ENCODE assay signal across 18 cellular contexts in the genomic region with DNA sequence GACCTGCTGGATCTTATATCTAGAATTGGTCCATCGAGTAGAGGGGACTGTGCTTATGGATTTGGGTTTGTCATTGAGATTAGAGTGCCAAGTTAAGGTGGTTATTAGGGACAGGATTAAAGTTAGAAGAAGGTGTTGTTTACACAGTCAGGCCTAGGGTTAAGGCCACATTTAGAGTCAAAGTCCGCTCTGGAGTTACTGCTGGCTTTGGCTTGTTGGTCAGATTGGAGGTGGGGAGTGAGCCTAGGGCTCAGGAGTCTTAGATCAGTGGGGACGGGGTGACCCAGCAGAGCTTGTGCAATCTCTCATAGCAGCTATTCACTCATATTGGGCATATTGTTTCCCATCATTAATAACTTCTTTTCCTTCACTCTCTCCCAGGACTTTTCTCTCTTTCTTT. TPM values are rescaled to one million over a fixed set of nuclear protein-coding genes. Genes with fewer than 3 reads are reported as not detected.
DNase-seq lines count a peak whose midpoint lies in the region; ATAC-seq, FAIRE-seq and TF ChIP-seq lines count a peak whose summit lies in the region.
"Had no signal": no experiment of that assay in that cellular context is flagged by ENCODE, and none has a peak within 500 bp of the region (broad histone marks: within the 10 kb centered on the region; RNA-seq: fewer than 3 reads in every experiment).

No MANE protein-coding gene starts in this region.

- H2AFZ ChIP-seq in GM23338 (0 out of 2 replicates have a peak overlapping the region, but pooled peaks have one; percentile 47), HepG2 (ENCODE audit: low read length) (no peak overlapping the region), neural progenitor cell (replicated peaks) (peak overlapping the region; percentile 60)

- WGBS in endodermal cell (ENCODE audit: insufficient coverage in 1 of 2, insufficient read length in 1 of 2), 2 experiments = 55 to 86% methylated on average over 2 to 3 of the region's 3 CpGs
- WGBS in HepG2 (ENCODE audit: low lambda C conversion rate) = 0% methylated on average over 3 of the region's 3 CpGs

- TF ChIP-seq RAD21 in HepG2 (CRISPR knock-in tag; IDR thresholded peaks at IDR 0.05) = no peak

- H3K27me3 Mint-ChIP-seq in GM23338 (ENCODE audit: insufficient read depth, low read depth, poor library complexity) (peaks cover 3% of the 10 kb centered on the region), endodermal cell (ENCODE audit: insufficient read depth) (peaks cover 24% of the 10 kb centered on the region), neural progenitor cell (ENCODE audit: insufficient read depth, low read depth) (peaks cover 8% of the 10 kb centered on the region)

- ATAC-seq in GM23338 (no peak), HepG2 (peak; percentile 76), HG02763 (IDR thresholded peaks at IDR 0.05; ENCODE audit: unreplicated experiment) (no peak), HG03097 (IDR thresholded peaks at IDR 0.05; ENCODE audit: low FRiP score, unreplicated experiment) (no peak)

- intact Hi-C loops in HepG2 (cut with micrococcal nuclease; ENCODE audit: unreplicated experiment) (no loop called here), breast epithelium (cut with DNase I; ENCODE audit: low total_unique reads) (no loop called here)

- in situ Hi-C loops in HepG2 (cut with HindIII; ENCODE audit: extremely low pct_ligation_motif_present, low pct_unique_long_range_greater_than_20kb) = no loop called here

- H4K20me1 ChIP-seq in GM23338 (replicated peaks; ENCODE audit: insufficient read depth) (no peaks in the 10 kb centered on the region), HepG2 (ENCODE audit: insufficient read depth, low read length) (no peaks in the 10 kb centered on the region), neural progenitor cell (ENCODE audit: low read depth) (no peaks in the 10 kb centered on the region)

- H3K27me3 ChIP-seq in GM23338 (ENCODE audit: insufficient read depth) (no peaks in the 10 kb centered on the region), endodermal cell (ENCODE audit: control insufficient read depth, insufficient read depth, low read length, poor library complexity, severe bottlenecking) (peaks cover 11% of the 10 kb centered on the region), HepG2 (ENCODE audit: control insufficient read depth in 1 of 2, insufficient read depth in 2 of 2, low read length in 2 of 2) (peaks cover 0 to 21% of the 10 kb centered on the region in 2 experiments; a peak in 3 of 5 replicates), neural progenitor cell (no peaks in the 10 kb centered on the region), breast epithelium (no peaks in the 10 kb centered on the region)

- CTCF ChIA-PET in HepG2 (lab: Yijun Ruan, JAX; ENCODE audit: low intra/inter-chr PET ratio, low total read pairs) = no interaction called here

- no peak overlapping the region for H3K4me3 Mint-ChIP-seq in GM23338
- H3K4me3 Mint-ChIP-seq in endodermal cell = peak overlapping the region; percentile 0
- no peak overlapping the region for H3K4me3 Mint-ChIP-seq in neural progenitor cell
- H3K4me3 Mint-ChIP-seq: CD4-positive, alpha-beta memory T cell had no signal

- H3K9me3 Mint-ChIP-seq in GM23338 (no peaks in the 10 kb centered on the region), endodermal cell (no peaks in the 10 kb centered on the region), neural progenitor cell (no peaks in the 10 kb centered on the region)
- H3K9me3 Mint-ChIP-seq: CD4-positive, alpha-beta memory T cell had no signal

- no peak overlapping the region for H3K4me2 ChIP-seq in GM23338
- H3K4me2 ChIP-seq in HepG2 (ENCODE audit: low read depth, low read length) = peak overlapping the region; percentile 26; the same call in 1 of the 2 replicates
- no peak overlapping the region for H3K4me2 ChIP-seq in neural progenitor cell

- no peak overlapping the region for H3K27ac Mint-ChIP-seq in GM23338
- peak overlapping the region; percentile 6 for H3K27ac Mint-ChIP-seq in endodermal cell
- H3K27ac Mint-ChIP-seq in neural progenitor cell = no peak overlapping the region
- H3K27ac Mint-ChIP-seq: CD4-positive, alpha-beta memory T cell had no signal

- no peak overlapping the region for H3K9ac ChIP-seq in endodermal cell (ENCODE audit: extremely low read depth, low read length, poor library complexity, severe bottlenecking)
- no peak overlapping the region for H3K9ac ChIP-seq in HepG2 (ENCODE audit: insufficient read depth, low read depth, low read length)
- H3K9ac ChIP-seq in neural progenitor cell = no peak overlapping the region

- H3K9me3 ChIP-seq in endodermal cell (ENCODE audit: control insufficient read depth, low read length) (no peaks in the 10 kb centered on the region), HepG2 (ENCODE audit: low read length) (no peaks in the 10 kb centered on the region), neural progenitor cell (ENCODE audit: low read depth) (no peaks in the 10 kb centered on the region), breast epithelium (no peaks in the 10 kb centered on the region)

- peaks cover 16% of the 10 kb centered on the region; the same call in 2 of the 3 replicates for H3K4me1 Mint-ChIP-seq in GM23338
- H3K4me1 Mint-ChIP-seq in endodermal cell = peaks cover 29% of the 10 kb centered on the region
- no peaks in the 10 kb centered on the region for H3K4me1 Mint-ChIP-seq in neural progenitor cell
- H3K4me1 Mint-ChIP-seq: CD4-positive, alpha-beta memory T cell had no signal

- no peak overlapping the region for H3K27ac ChIP-seq in GM23338 (ENCODE audit: low read depth)
- no peak overlapping the region for H3K27ac ChIP-seq in endodermal cell (ENCODE audit: low read depth, low read length)
- no peak overlapping the region for H3K27ac ChIP-seq in HepG2 (ENCODE audit: extremely low read length, insufficient read depth, low read length)
- H3K27ac ChIP-seq in neural progenitor cell = no peak overlapping the region
- H3K27ac ChIP-seq in breast epithelium = no peak overlapping the region

- H3K4me3 ChIP-seq in GM23338 (no peak overlapping the region), endodermal cell (ENCODE audit: low read length) (peak overlapping the region; percentile 48), HepG2 (replicated peaks in 1 of 3; ENCODE audit: insufficient read depth in 1 of 3, low read depth in 2 of 3, low read length in 3 of 3) (no peak overlapping the region), neural progenitor cell (no peak overlapping the region), breast epithelium (no peak overlapping the region)
- H3K4me3 ChIP-seq: GM12878 had no signal

- DNase-seq in GM23338 (ENCODE audit: low spot score) = no peak
- peak; percentile 32 for DNase-seq in endodermal cell
- no peak for DNase-seq in HepG2 (ENCODE audit: low spot score)
- no peak for DNase-seq in neural progenitor cell (ENCODE audit: low spot score)
- DNase-seq in breast epithelium (ENCODE audit: low spot score in 2 of 2) = no peak
- DNase-seq in NCI-H526 (lab: John Stamatoyannopoulos, UW) = no peak
- DNase-seq: C1 segment of cervical spinal cord; CD4-positive, alpha-beta memory T cell; COR-L47; DMS153; DND-41; H7; HCEC 1CT had no signal

- no TSS peak for BruUV-seq in HepG2 (replicated peaks; lab: Mats Ljungman, UMichigan)

- H3K36me3 ChIP-seq in GM23338 (ENCODE audit: insufficient read depth) (no peaks in the 10 kb centered on the region), endodermal cell (ENCODE audit: control insufficient read depth, insufficient read depth, low read length) (no peaks in the 10 kb centered on the region), HepG2 (replicated peaks in 1 of 2; ENCODE audit: control insufficient read depth in 1 of 2, insufficient read depth in 2 of 2, low read length in 2 of 2) (no peaks in the 10 kb centered on the region), neural progenitor cell (no peaks in the 10 kb centered on the region), breast epithelium (no peaks in the 10 kb centered on the region)

- H3K36me3 Mint-ChIP-seq in GM23338 (ENCODE audit: low read depth) (no peaks in the 10 kb centered on the region), endodermal cell (ENCODE audit: low read depth) (no peaks in the 10 kb centered on the region), neural progenitor cell (no peaks in the 10 kb centered on the region)
- H3K36me3 Mint-ChIP-seq: CD4-positive, alpha-beta memory T cell had no signal

- H3K4me1 ChIP-seq in GM23338 (ENCODE audit: insufficient read depth) = no peaks in the 10 kb centered on the region
- peaks cover 6% of the 10 kb centered on the region for H3K4me1 ChIP-seq in endodermal cell (ENCODE audit: control insufficient read depth, insufficient read depth, low read length)
- H3K4me1 ChIP-seq in HepG2 (ENCODE audit: insufficient read depth, low read length) = peaks cover 17% of the 10 kb centered on the region
- peaks cover 9% of the 10 kb centered on the region for H3K4me1 ChIP-seq in neural progenitor cell
- H3K4me1 ChIP-seq in breast epithelium = no peaks in the 10 kb centered on the region

- TF ChIP-seq EP300 in HepG2 (IDR thresholded peaks at IDR 0.05; ENCODE audit: low read depth in 2 of 2, low read length in 2 of 2) (peak in 1 of 2 experiments; percentile 21; a peak in 1 of 4 replicates), HepG2 (CRISPR knock-in tag; IDR thresholded peaks at IDR 0.05; ENCODE audit: borderline replicate concordance) (no peak)

- POLR2A ChIA-PET in HepG2 (lab: Yijun Ruan, JAX) = interaction anchor here (1.0 to 1.3 kb wide), 2 partner anchors 10 to 13 kb away, joined by 3 read pairs; partner anchors contain the start of gene EPAS1

- no peak for TF ChIP-seq CTCF in GM23338 (conservative IDR thresholded peaks at IDR 0.05; ENCODE audit: low read depth in 2 of 2)
- no peak for TF ChIP-seq CTCF in endodermal cell (conservative IDR thresholded peaks at IDR 0.05)
- no peak for TF ChIP-seq CTCF in HepG2 (CRISPR knock-in tag; IDR thresholded peaks at IDR 0.05)
- no peak for TF ChIP-seq CTCF in neural progenitor cell (IDR thresholded peaks at IDR 0.05)
- no peak for TF ChIP-seq CTCF in breast epithelium (IDR thresholded peaks at IDR 0.05)

- H3K79me2 ChIP-seq in GM23338 (replicated peaks; ENCODE audit: insufficient read depth) (no peaks in the 10 kb centered on the region), HepG2 (ENCODE audit: insufficient read depth, low read length) (no peaks in the 10 kb centered on the region), neural progenitor cell (ENCODE audit: low read depth) (no peaks in the 10 kb centered on the region)

- peak; percentile 77 for FAIRE-seq in HepG2 (lab: Jason Lieb, UNC)
- FAIRE-seq: G401.6, GM12878, H1 had no signal

- no peaks in the 10 kb centered on the region for H3K9me2 ChIP-seq in GM23338 (ENCODE audit: insufficient read depth)

- TF ChIP-seq POLR2A in HepG2 (IDR thresholded peaks at IDR 0.05; ENCODE audit: insufficient read depth in 1 of 2, low read depth in 2 of 2, low read length in 2 of 2) (no peak), breast epithelium (IDR thresholded peaks at IDR 0.05) (no peak)

- H3F3A ChIP-seq in GM23338 (replicated peaks; ENCODE audit: low read depth) (no peaks in the 10 kb centered on the region), neural progenitor cell (ENCODE audit: low read depth) (no peaks in the 10 kb centered on the region)

RNA-seq across cellular contexts. Expression of gene EPAS1, which starts 13.5 kb away (rescaled TPM):
- total RNA-seq in GM23338 (2014; rRNA removed; shearing (Covaris generic)) = 5.4 and 5.7 TPM in 2 replicates
- 0.52 and 0.68 TPM in 2 replicates for polyA plus RNA-seq in GM23338 (2016; fragmentation: Nextera tagmentation; extraction: Ambion mirVana)
- total RNA-seq in endodermal cell = 1 to 10 TPM; 1.2 to 1.9 TPM
- 1.2 TPM for polyA plus RNA-seq in endodermal cell (2013, experiment 1 of 2)
- polyA plus RNA-seq in endodermal cell (2013, experiment 2 of 2) = 1.5 TPM
- 47.1 and 64.9 TPM in 2 replicates for total RNA-seq in HepG2 (2016; rRNA removed; fragmentation: Illumina TruSeq; extraction: Trizol)
- total RNA-seq in HepG2 (2016; cell fraction: cytosol; rRNA removed; fragmentation: Illumina TruSeq; extraction: Trizol; ENCODE audit: low read depth) = 15.6 and 21.2 TPM in 2 replicates
- 45.9 and 54.8 TPM in 2 replicates for total RNA-seq in HepG2 (2016; cell fraction: insoluble cytoplasmic fraction; rRNA removed; fragmentation: Illumina TruSeq; extraction: Trizol)
- 54.5 and 63.7 TPM in 2 replicates for total RNA-seq in HepG2 (2016; cell fraction: membrane; rRNA removed; fragmentation: Illumina TruSeq; extraction: Trizol)
- 54.3 and 61.3 TPM in 2 replicates for total RNA-seq in HepG2 (2016; cell fraction: nucleus; rRNA removed; fragmentation: Illumina TruSeq; extraction: Trizol)
- polyA plus RNA-seq in HepG2 (2011; rRNA removed) = 182 and 202 TPM in 2 replicates
- 62.2 and 87.1 TPM in 2 replicates for polyA plus RNA-seq in HepG2 (2011; cell fraction: cytosol; rRNA removed)
- 133 and 141 TPM in 2 replicates for polyA plus RNA-seq in HepG2 (2011; cell fraction: nucleus; rRNA removed)
- 97.8 and 103 TPM in 2 replicates for polyA plus RNA-seq in HepG2 (2012)
- 15.2 and 19.3 TPM in 2 replicates for polyA plus RNA-seq in HepG2 (2016; cell fraction: cytosol; fragmentation: Illumina TruSeq; extraction: Trizol; ENCODE audit: low read depth)
- polyA plus RNA-seq in HepG2 (2016; cell fraction: insoluble cytoplasmic fraction; fragmentation: Illumina TruSeq; extraction: Trizol; ENCODE audit: low read depth) = 72.5 and 91.0 TPM in 2 replicates
- 64.7 and 77.7 TPM in 2 replicates for polyA plus RNA-seq in HepG2 (2016; cell fraction: membrane; fragmentation: Illumina TruSeq; extraction: Trizol; ENCODE audit: low read depth)
- polyA plus RNA-seq in HepG2 (2016; cell fraction: nucleus; fragmentation: Illumina TruSeq; extraction: Trizol; ENCODE audit: insufficient read depth, low read depth) = 74.5 and 82.8 TPM in 2 replicates
- 156 and 217 TPM in 2 replicates for polyA minus RNA-seq in HepG2 (2011; rRNA and poly(A)+ RNA removed; ENCODE audit: low replicate concordance)
- polyA minus RNA-seq in HepG2 (2011; cell fraction: cytosol; rRNA and poly(A)+ RNA removed) = 122 and 129 TPM in 2 replicates
- polyA minus RNA-seq in HepG2 (2011; cell fraction: nucleus; rRNA and poly(A)+ RNA removed) = 185 and 262 TPM in 2 replicates
- total RNA-seq in neural progenitor cell (ENCODE audit: low replicate concordance) = 0.15 and 1.1 TPM in 2 replicates
- 100 to 1,000 TPM in 2 of 3 donors, 10 to 100 TPM in 1; 92.5 to 274 (median 229) TPM for total RNA-seq in breast epithelium
